In the genomic region with DNA sequence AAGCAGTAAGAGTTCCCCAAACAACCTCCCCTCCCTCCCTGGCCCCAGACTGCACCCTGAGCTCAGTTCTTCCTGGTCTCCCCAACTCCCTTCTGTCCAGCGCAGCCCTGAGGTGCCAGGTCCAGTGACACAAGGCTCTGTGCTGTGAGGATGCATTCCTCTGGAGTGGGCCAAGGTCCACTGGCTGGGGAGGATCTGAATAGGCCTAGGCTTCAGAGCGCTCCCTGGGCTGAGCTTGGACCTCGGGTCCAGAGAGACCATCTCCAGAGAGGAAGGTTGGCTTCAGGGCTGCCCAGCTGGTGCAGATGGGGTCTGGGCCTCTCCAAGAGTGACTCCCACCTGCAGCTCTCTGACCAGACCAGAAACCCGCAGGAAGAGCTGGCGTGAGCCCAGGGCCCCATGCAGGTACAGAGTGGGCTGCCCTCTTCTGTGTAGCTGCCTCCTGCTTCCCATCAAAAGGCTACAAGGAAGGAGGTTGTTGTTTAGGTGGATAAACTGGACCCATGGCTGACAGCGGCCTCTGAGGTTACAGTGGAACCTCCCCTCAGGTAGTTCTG, we compare ENCODE assay signal across 25 cellular contexts. TPM values are rescaled to one million over a fixed set of nuclear protein-coding genes. Genes with fewer than 3 reads are reported as not detected.
DNase-seq lines count a peak whose midpoint lies in the region; ATAC-seq, FAIRE-seq and TF ChIP-seq lines count a peak whose summit lies in the region.
"Had no signal": no experiment of that assay in that cellular context is flagged by ENCODE, and none has a peak within 500 bp of the region (broad histone marks: within the 10 kb centered on the region; RNA-seq: fewer than 3 reads in every experiment).

No MANE protein-coding gene starts in this region.

- peaks cover 46% of the 10 kb centered on the region for H3K27me3 Mint-ChIP-seq in activated CD8-positive, alpha-beta T cell treated with anti-CD3 and anti-CD28 coated beads, Interleukin-2, amount 10 ng/mL, durations not matched to agents 7 days and 5 days (ENCODE audit: low read depth)
- peaks cover 18% of the 10 kb centered on the region for H3K27me3 Mint-ChIP-seq in activated CD8-positive, alpha-beta T cell treated with anti-CD3 and anti-CD28 coated beads for 36 hours
- peaks cover 0 to 33% (median 11%) of the 10 kb centered on the region in 5 donors for H3K27me3 Mint-ChIP-seq in naive thymus-derived CD4-positive, alpha-beta T cell

- H3K4me1 ChIP-seq in K562 (replicated peaks in 1 of 2; ENCODE audit: control insufficient read depth in 2 of 2, insufficient read depth in 2 of 2, low read length in 2 of 2) = peaks cover under 1 to 30% of the 10 kb centered on the region in 2 experiments; a peak in 3 of 5 replicates
- peaks cover 42% of the 10 kb centered on the region in 2 donors for H3K4me1 ChIP-seq in naive thymus-derived CD4-positive, alpha-beta T cell (ENCODE audit: control insufficient read depth in 2 of 2, insufficient read depth in 2 of 2, low read length in 2 of 2)
- H3K4me1 ChIP-seq: breast epithelium, tibial artery had no signal

- no peak overlapping the region for H2AFZ ChIP-seq in K562 (ENCODE audit: low read depth, low read length)

- POLR2A ChIA-PET in activated CD8-positive, alpha-beta T cell treated with anti-CD3 and anti-CD28 coated beads, Interleukin-2, amount 10 ng/mL, durations not matched to agents 7 days and 5 days (lab: Charles Lee) = interaction anchor here (1.0 to 3.8 kb wide), 2 partner anchors 39 to 49 kb away, joined by 3 to 19 read pairs; no protein-coding TSS in a partner anchor
- POLR2A ChIA-PET in activated CD8-positive, alpha-beta T cell treated with anti-CD3 and anti-CD28 coated beads for 36 hours (lab: Charles Lee) = interaction anchor here (1.0 to 2.0 kb wide), 3 partner anchors 30 to 69 kb away, joined by 3 to 4 read pairs (median 3); no protein-coding TSS in a partner anchor
- POLR2A ChIA-PET in K562 (lab: Yijun Ruan, JAX) = interaction anchor here (0.7 to 2.0 kb wide), 6 partner anchors 8 to 276 kb away, joined by 3 to 8 read pairs (median 4); a partner anchor contains a TSS
- POLR2A ChIA-PET in naive thymus-derived CD4-positive, alpha-beta T cell (lab: Charles Lee) = interaction anchor here (2.6 kb wide), 1 partner anchor 48 kb away, joined by 9 read pairs; no protein-coding TSS in a partner anchor

- peak overlapping the region; percentile 72 for H3K27ac Mint-ChIP-seq in activated CD8-positive, alpha-beta T cell treated with anti-CD3 and anti-CD28 coated beads, Interleukin-2, amount 10 ng/mL, durations not matched to agents 7 days and 5 days
- H3K27ac Mint-ChIP-seq in activated CD8-positive, alpha-beta T cell treated with anti-CD3 and anti-CD28 coated beads for 36 hours = no peak overlapping the region
- H3K27ac Mint-ChIP-seq in naive thymus-derived CD4-positive, alpha-beta T cell = peak overlapping the region in 1 of 9 donors; percentile 65
- H3K27ac Mint-ChIP-seq: activated T-helper 17 cell treated with anti-CD3 and anti-CD28 coated beads, Interleukin-2, amount 50 U/mL, for 72 hours had no signal

- no peak for DNase-seq in activated CD8-positive, alpha-beta T cell treated with anti-CD3 and anti-CD28 coated beads, Interleukin-2, amount 10 ng/mL, durations not matched to agents 7 days and 5 days
- no peak for DNase-seq in activated CD8-positive, alpha-beta T cell treated with anti-CD3 and anti-CD28 coated beads for 36 hours
- no peak for DNase-seq in K562 (ENCODE audit: extremely low read depth in 1 of 4, low spot score in 3 of 4)
- no peak for DNase-seq in naive thymus-derived CD4-positive, alpha-beta T cell
- no peak for DNase-seq in stimulated activated CD4-positive, alpha-beta T cell treated with anti-CD3 and anti-CD28 coated beads, Interleukin-1b, Interleukin-23, amount 100 ng/mL, for 48 hours
- DNase-seq: left lung, NCI-H1930, NCI-H510A treated with DMSO at 0.1 percent for 48 hours, tibial artery had no signal

- CTCF ChIA-PET in activated CD8-positive, alpha-beta T cell treated with anti-CD3 and anti-CD28 coated beads, Interleukin-2, amount 10 ng/mL, durations not matched to agents 7 days and 5 days (lab: Charles Lee) = interaction anchor here (0.8 to 3.3 kb wide), 5 partner anchors 16 to 172 kb away, joined by 3 to 15 read pairs (median 3); no protein-coding TSS in a partner anchor
- CTCF ChIA-PET in activated CD8-positive, alpha-beta T cell treated with anti-CD3 and anti-CD28 coated beads for 36 hours (lab: Charles Lee) = interaction anchor here (1.0 to 1.3 kb wide), 2 partner anchors 116 to 172 kb away, joined by 3 to 4 read pairs; no protein-coding TSS in a partner anchor
- CTCF ChIA-PET in K562 (lab: Yijun Ruan, JAX; ENCODE audit: low intra/inter-chr PET ratio) = no interaction called here
- CTCF ChIA-PET in naive thymus-derived CD4-positive, alpha-beta T cell (lab: Charles Lee) = interaction anchor here (1.3 kb wide), 1 partner anchor 49 kb away, joined by 4 read pairs; no protein-coding TSS in a partner anchor

- no peaks in the 10 kb centered on the region for H4K20me1 ChIP-seq in K562 (replicated peaks; ENCODE audit: control insufficient read depth, insufficient read depth, low read length)

- H3K4me3 ChIP-seq in K562 = no peak overlapping the region
- no peak overlapping the region for H3K4me3 ChIP-seq in naive thymus-derived CD4-positive, alpha-beta T cell (ENCODE audit: low read length)
- H3K4me3 ChIP-seq: breast epithelium, left lung, SK-N-MC, tibial artery, vagina had no signal

- no peak for TF ChIP-seq RAD21 in K562 (CRISPR knock-in tag; conservative IDR thresholded peaks at IDR 0.05 in 1 of 2, IDR thresholded peaks at IDR 0.05 in 1 of 2)

- peak; percentile 12 for ATAC-seq in activated CD8-positive, alpha-beta T cell treated with anti-CD3 and anti-CD28 coated beads, Interleukin-2, amount 10 ng/mL, durations not matched to agents 7 days and 5 days
- no peak for ATAC-seq in activated CD8-positive, alpha-beta T cell treated with anti-CD3 and anti-CD28 coated beads for 36 hours
- ATAC-seq in GM21381 (IDR thresholded peaks at IDR 0.05; ENCODE audit: unreplicated experiment) (peak; percentile 9), K562 (no peak), HG03045 (IDR thresholded peaks at IDR 0.05; ENCODE audit: unreplicated experiment) (no peak), GM18520 (IDR thresholded peaks at IDR 0.05; ENCODE audit: unreplicated experiment) (no peak)
- ATAC-seq in naive thymus-derived CD4-positive, alpha-beta T cell = no peak
- ATAC-seq: left lung, right cardiac atrium had no signal

- H3K4me3 Mint-ChIP-seq in activated CD8-positive, alpha-beta T cell treated with anti-CD3 and anti-CD28 coated beads, Interleukin-2, amount 10 ng/mL, durations not matched to agents 7 days and 5 days = no peak overlapping the region
- H3K4me3 Mint-ChIP-seq in activated CD8-positive, alpha-beta T cell treated with anti-CD3 and anti-CD28 coated beads for 36 hours = no peak overlapping the region
- H3K4me3 Mint-ChIP-seq in naive thymus-derived CD4-positive, alpha-beta T cell = peak overlapping the region in 8 of 10 donors; percentile 42 to 79 (median 72)

- no peaks in the 10 kb centered on the region for H3K9me3 Mint-ChIP-seq in activated CD8-positive, alpha-beta T cell treated with anti-CD3 and anti-CD28 coated beads, Interleukin-2, amount 10 ng/mL, durations not matched to agents 7 days and 5 days (ENCODE audit: insufficient read depth)
- H3K9me3 Mint-ChIP-seq in activated CD8-positive, alpha-beta T cell treated with anti-CD3 and anti-CD28 coated beads for 36 hours = no peaks in the 10 kb centered on the region
- no peaks in the 10 kb centered on the region for H3K9me3 Mint-ChIP-seq in naive thymus-derived CD4-positive, alpha-beta T cell
- H3K9me3 Mint-ChIP-seq: activated T-helper 17 cell treated with anti-CD3 and anti-CD28 coated beads, Interleukin-2, amount 50 U/mL, for 72 hours had no signal

- no peaks in the 10 kb centered on the region for H3K9me1 ChIP-seq in K562 (ENCODE audit: control insufficient read depth, insufficient read depth, low read length)

- H3K36me3 ChIP-seq in K562 (ENCODE audit: control insufficient read depth, insufficient read depth, low read length) = no peaks in the 10 kb centered on the region
- no peaks in the 10 kb centered on the region for H3K36me3 ChIP-seq in naive thymus-derived CD4-positive, alpha-beta T cell (ENCODE audit: control insufficient read depth in 2 of 3, insufficient read depth in 3 of 3, low read length in 3 of 3)
- H3K36me3 ChIP-seq: breast epithelium, left lung, tibial artery, vagina had no signal

- no peaks in the 10 kb centered on the region for H3K79me2 ChIP-seq in K562 (ENCODE audit: control insufficient read depth, insufficient read depth, low read length)

- H3K4me1 Mint-ChIP-seq in activated CD8-positive, alpha-beta T cell treated with anti-CD3 and anti-CD28 coated beads, Interleukin-2, amount 10 ng/mL, durations not matched to agents 7 days and 5 days (ENCODE audit: low read depth) = peaks cover 47% of the 10 kb centered on the region
- H3K4me1 Mint-ChIP-seq in activated CD8-positive, alpha-beta T cell treated with anti-CD3 and anti-CD28 coated beads for 36 hours (ENCODE audit: low read depth) = peaks cover 30% of the 10 kb centered on the region
- H3K4me1 Mint-ChIP-seq in naive thymus-derived CD4-positive, alpha-beta T cell = peaks cover 23 to 64% (median 48%) of the 10 kb centered on the region in 7 donors

- TF ChIP-seq POLR2A in K562 (conservative IDR thresholded peaks at IDR 0.05) = no peak

- WGBS in K562 (ENCODE audit: insufficient coverage, low coverage, missing lambda C conversion rate) = 16% methylated on average over 6 of the region's 6 CpGs

- intact Hi-C loops in activated CD8-positive, alpha-beta T cell treated with anti-CD3 and anti-CD28 coated beads for 36 hours (cut with micrococcal nuclease) = loop anchor here (10.0 kb wide), 1 partner anchor 169 kb away; no protein-coding TSS in a partner anchor
- intact Hi-C loops in K562 (cut with micrococcal nuclease) = loop anchor here (10.0 kb wide), 1 partner anchor 289 kb away; a partner anchor contains a TSS
- intact Hi-C loops in naive thymus-derived CD4-positive, alpha-beta T cell (cut with micrococcal nuclease) = loop anchor here in 1 of 2 donors (1.0 to 5.0 kb wide), 3 partner anchors 48 to 69 kb away; a partner anchor contains a TSS

- TF ChIP-seq EP300 in K562 (IDR thresholded peaks at IDR 0.05; ENCODE audit: low read length) = no peak

- H3K9ac ChIP-seq in K562 (ENCODE audit: insufficient read depth in 1 of 2, low read depth in 2 of 2, low read length in 2 of 2) = no peak overlapping the region

- in situ Hi-C loops in K562 (cut with MboI) = no loop called here

- no peaks in the 10 kb centered on the region for H3K36me3 Mint-ChIP-seq in activated CD8-positive, alpha-beta T cell treated with anti-CD3 and anti-CD28 coated beads, Interleukin-2, amount 10 ng/mL, durations not matched to agents 7 days and 5 days (ENCODE audit: low read depth)
- no peaks in the 10 kb centered on the region for H3K36me3 Mint-ChIP-seq in activated CD8-positive, alpha-beta T cell treated with anti-CD3 and anti-CD28 coated beads for 36 hours (ENCODE audit: low read depth)
- H3K36me3 Mint-ChIP-seq in naive thymus-derived CD4-positive, alpha-beta T cell = no peaks in the 10 kb centered on the region

- no TSS peak for BruUV-seq in K562 (replicated peaks; lab: Mats Ljungman, UMichigan)

- peaks cover 13 to 33% of the 10 kb centered on the region in 2 experiments; a peak in 2 of 5 replicates for H3K27me3 ChIP-seq in K562 (ENCODE audit: control insufficient read depth in 2 of 2, insufficient read depth in 2 of 2, low read length in 2 of 2)
- no peaks in the 10 kb centered on the region for H3K27me3 ChIP-seq in naive thymus-derived CD4-positive, alpha-beta T cell (ENCODE audit: control insufficient read depth in 2 of 2, insufficient read depth in 2 of 2, low read length in 2 of 2)
- H3K27me3 ChIP-seq: breast epithelium, vagina had no signal

- no peak for FAIRE-seq in K562 (lab: Jason Lieb, UNC)
- FAIRE-seq: colon, islet of Langerhans had no signal

- H3K9me3 ChIP-seq in K562 (replicated peaks; ENCODE audit: control insufficient read depth, insufficient read depth, low read depth, low read length) = no peaks in the 10 kb centered on the region
- no peaks in the 10 kb centered on the region for H3K9me3 ChIP-seq in naive thymus-derived CD4-positive, alpha-beta T cell (ENCODE audit: control insufficient read depth in 2 of 3, low read length in 3 of 3)
- H3K9me3 ChIP-seq: breast epithelium, left lung, tibial artery, vagina had no signal

- no peak for TF ChIP-seq CTCF in activated CD8-positive, alpha-beta T cell treated with anti-CD3 and anti-CD28 coated beads for 36 hours (IDR thresholded peaks at IDR 0.05)
- no peak for TF ChIP-seq CTCF in K562 (IDR thresholded peaks at IDR 0.05 in 2 of 3, conservative IDR thresholded peaks at IDR 0.05 in 1 of 3; ENCODE audit: insufficient read depth in 2 of 3, low read depth in 1 of 3, low read length in 3 of 3)

- no peak overlapping the region for H3K4me2 ChIP-seq in K562 (ENCODE audit: insufficient read depth, low read length)

- H3K27ac ChIP-seq in K562 (ENCODE audit: extremely low read depth, low read depth, low read length) = no peak overlapping the region
- H3K27ac ChIP-seq in naive thymus-derived CD4-positive, alpha-beta T cell (ENCODE audit: low read depth, low read length) = no peak overlapping the region
- H3K27ac ChIP-seq: breast epithelium, left lung, SK-N-MC, tibial artery, vagina had no signal

RNA-seq across cellular contexts. Expression of a gene that starts 52.3 kb away (rescaled TPM):
- total RNA-seq in activated CD8-positive, alpha-beta T cell treated with anti-CD3 and anti-CD28 coated beads, Interleukin-2, amount 10 ng/mL, durations not matched to agents 7 days and 5 days = not detected
- total RNA-seq in activated CD8-positive, alpha-beta T cell treated with anti-CD3 and anti-CD28 coated beads for 36 hours = not detected
- total RNA-seq in K562 (2011; cell fraction: chromatin; rRNA removed; ENCODE audit: low replicate concordance) = not detected in 2 replicates
- not detected in 2 replicates for total RNA-seq in K562 (2011; cell fraction: nucleolus; rRNA removed)
- not detected in 2 replicates for total RNA-seq in K562 (2011; cell fraction: nucleoplasm; rRNA removed)
- total RNA-seq in K562 (2014; rRNA removed) (not detected in 2 replicates), K562 (2014; rRNA removed; fragmentation: Illumina TruSeq; extraction: Trizol) (not detected in 2 replicates), K562 (2015; rRNA removed; fragmentation: Illumina TruSeq; extraction: Trizol) (not detected in 2 replicates), K562 (2021) (not detected in 2 replicates)
- polyA plus RNA-seq in K562 (2011; rRNA removed) (not detected in 2 replicates), K562 (2014; fragmentation: Illumina TruSeq; extraction: Trizol) (not detected in 2 replicates), K562 (2014; fragmentation: Nextera tagmentation; extraction: Ambion mirVana) (not detected), K562 (2014; rRNA removed) (not detected in 2 replicates)
- polyA plus RNA-seq in K562 (2011; cell fraction: cytosol; rRNA removed) = not detected in 2 replicates
- not detected in 2 replicates for polyA plus RNA-seq in K562 (2011; cell fraction: nucleus; rRNA removed)
- not detected in 2 replicates for polyA plus RNA-seq in K562 (2012)
- polyA minus RNA-seq in K562 (2011; rRNA and poly(A)+ RNA removed) = not detected in 2 replicates
- polyA minus RNA-seq in K562 (2011; cell fraction: cytosol; rRNA and poly(A)+ RNA removed) = not detected in 2 replicates
- not detected in 2 replicates for polyA minus RNA-seq in K562 (2011; cell fraction: nucleus; rRNA and poly(A)+ RNA removed)
- total RNA-seq in naive thymus-derived CD4-positive, alpha-beta T cell = not detected
- polyA plus RNA-seq in naive thymus-derived CD4-positive, alpha-beta T cell = not detected
- total RNA-seq: A172; activated T-helper 17 cell treated with anti-CD3 and anti-CD28 coated beads, Interleukin-2, amount 50 U/mL, for 72 hours; breast epithelium; glomerular endothelial cell; left lung; MCF 10A; myocyte; posterior vena cava; right cardiac atrium; T-helper 1 cell treated with Interleukin-12 subunit alpha and Interleukin-12 subunit beta and Interleukin-4 antibody, amounts not matched to agents 30 ng/mL and 1 ng/mL, for 36 hours; vagina had no signal
- polyA plus RNA-seq: right cardiac atrium had no signal

Comparison
In these comparisons a context has a peak if more than half of its experiments do, and no peak if none do; other contexts are left out.
1. ATAC-seq: peak in activated CD8-positive, alpha-beta T cell treated with anti-CD3 and anti-CD28 coated beads, Interleukin-2, amount 10 ng/mL, durations not matched to agents 7 days and 5 days (single experiment) and GM21381 (single experiment); none in activated CD8-positive, alpha-beta T cell treated with anti-CD3 and anti-CD28 coated beads for 36 hours (single experiment), K562 (single experiment), naive thymus-derived CD4-positive, alpha-beta T cell (single experiment), HG03045 (single experiment) and GM18520 (single experiment).
2. H3K4me3 Mint-ChIP-seq: peak in naive thymus-derived CD4-positive, alpha-beta T cell (8 of 10); none in activated CD8-positive, alpha-beta T cell treated with anti-CD3 and anti-CD28 coated beads, Interleukin-2, amount 10 ng/mL, durations not matched to agents 7 days and 5 days (single experiment) and activated CD8-positive, alpha-beta T cell treated with anti-CD3 and anti-CD28 coated beads for 36 hours (single experiment).